Comparison of ENCODE assay signal across 8 cellular contexts in genomic region chr5:1105350-1106265, GRCh38. TPM values are rescaled to one million over a fixed set of nuclear protein-coding genes. Genes with fewer than 3 reads are reported as not detected.
DNase-seq lines count a peak whose midpoint lies in the region; ATAC-seq, FAIRE-seq and TF ChIP-seq lines count a peak whose summit lies in the region.

No MANE protein-coding gene starts in this region.

- H3K36me3 ChIP-seq in prostate gland: no peaks in the 10 kb centered on the region

- peaks cover 28% of the 10 kb centered on the region for H3K4me1 ChIP-seq in prostate gland (replicated peaks)

- H3K9me3 ChIP-seq in prostate gland: no peaks in the 10 kb centered on the region

- peaks cover 52% of the 10 kb centered on the region for H3K36me3 Mint-ChIP-seq in activated CD8-positive, alpha-beta T cell treated with anti-CD3 and anti-CD28 coated beads, Interleukin-2, amount 10 ng/mL, durations not matched to agents 7 days and 5 days (ENCODE audit: low read depth)
- no peaks in the 10 kb centered on the region for H3K36me3 Mint-ChIP-seq in immature natural killer cell

- WGBS in prostate gland: 57% methylated on average over 19 of the region's 19 CpGs

- peak overlapping the region; percentile 88 for H3K4me3 Mint-ChIP-seq in activated CD8-positive, alpha-beta T cell treated with anti-CD3 and anti-CD28 coated beads, Interleukin-2, amount 10 ng/mL, durations not matched to agents 7 days and 5 days
- H3K4me3 Mint-ChIP-seq in immature natural killer cell: peak overlapping the region in 4 of 5 donors; percentile 80 to 89 (median 83)

- FAIRE-seq in GM18507 (lab: Jason Lieb, UNC): peak; percentile 75

- peaks cover 87% of the 10 kb centered on the region for H3K4me1 Mint-ChIP-seq in activated CD8-positive, alpha-beta T cell treated with anti-CD3 and anti-CD28 coated beads, Interleukin-2, amount 10 ng/mL, durations not matched to agents 7 days and 5 days (ENCODE audit: low read depth)
- peaks cover 33 to 89% of the 10 kb centered on the region in 2 donors for H3K4me1 Mint-ChIP-seq in immature natural killer cell

- peak; percentile 66 for ATAC-seq in HG03175 (IDR thresholded peaks at IDR 0.05; ENCODE audit: unreplicated experiment)
- peak; percentile 63 for ATAC-seq in activated CD8-positive, alpha-beta T cell treated with anti-CD3 and anti-CD28 coated beads, Interleukin-2, amount 10 ng/mL, durations not matched to agents 7 days and 5 days
- ATAC-seq in GM19351 (IDR thresholded peaks at IDR 0.05; ENCODE audit: unreplicated experiment): no peak

- intact Hi-C loops in prostate gland (cut with DNase I): no loop called here

- DNase-seq in GM18507 (ENCODE audit: extremely low spot score, insufficient read length, low read depth) (peak; percentile 52), immature natural killer cell (peak; percentile 74 to 85 (median 85)), germinal center (ENCODE audit: low spot score) (no peak), prostate gland (ENCODE audit: low spot score) (no peak), NCI-H748 (lab: John Stamatoyannopoulos, UW; ENCODE audit: unreplicated experiment) (no peak)
- DNase-seq in activated CD8-positive, alpha-beta T cell treated with anti-CD3 and anti-CD28 coated beads, Interleukin-2, amount 10 ng/mL, durations not matched to agents 7 days and 5 days: peak; percentile 87

- no peaks in the 10 kb centered on the region for H3K9me3 Mint-ChIP-seq in activated CD8-positive, alpha-beta T cell treated with anti-CD3 and anti-CD28 coated beads, Interleukin-2, amount 10 ng/mL, durations not matched to agents 7 days and 5 days (ENCODE audit: insufficient read depth)
- H3K9me3 Mint-ChIP-seq in immature natural killer cell: no peaks in the 10 kb centered on the region

- POLR2A ChIA-PET in activated CD8-positive, alpha-beta T cell treated with anti-CD3 and anti-CD28 coated beads, Interleukin-2, amount 10 ng/mL, durations not matched to agents 7 days and 5 days (lab: Charles Lee): interaction anchor here (0.8 to 1.6 kb wide), 6 partner anchors 8 to 148 kb away, joined by 3 to 5 read pairs (median 4); no protein-coding TSS in a partner anchor

- H3K27ac Mint-ChIP-seq in activated CD8-positive, alpha-beta T cell treated with anti-CD3 and anti-CD28 coated beads, Interleukin-2, amount 10 ng/mL, durations not matched to agents 7 days and 5 days: peak overlapping the region; percentile 98
- H3K27ac Mint-ChIP-seq in immature natural killer cell: peak overlapping the region in 5 of 6 donors; percentile 89 to 99 (median 91)

- no peaks in the 10 kb centered on the region for H3K27me3 Mint-ChIP-seq in activated CD8-positive, alpha-beta T cell treated with anti-CD3 and anti-CD28 coated beads, Interleukin-2, amount 10 ng/mL, durations not matched to agents 7 days and 5 days (ENCODE audit: low read depth)
- H3K27me3 Mint-ChIP-seq in immature natural killer cell (ENCODE audit: low read depth in 3 of 3): peaks cover 12 to 27% (median 22%) of the 10 kb centered on the region in 3 donors

- no peak for TF ChIP-seq POLR2A in prostate gland (IDR thresholded peaks at IDR 0.05)

- TF ChIP-seq CTCF in prostate gland (IDR thresholded peaks at IDR 0.05): no peak

- H3K27ac ChIP-seq in prostate gland: no peak overlapping the region

- H3K27me3 ChIP-seq in prostate gland (replicated peaks; ENCODE audit: insufficient read depth): no peaks in the 10 kb centered on the region

- CTCF ChIA-PET in activated CD8-positive, alpha-beta T cell treated with anti-CD3 and anti-CD28 coated beads, Interleukin-2, amount 10 ng/mL, durations not matched to agents 7 days and 5 days (lab: Charles Lee): interaction anchor here (1.0 to 2.9 kb wide), 6 partner anchors 35 to 274 kb away, joined by 3 to 11 read pairs (median 4); no protein-coding TSS in a partner anchor

- H3K4me3 ChIP-seq in prostate gland: no peak overlapping the region

RNA-seq across cellular contexts. Expression of gene SLC12A7, which starts 6.3 kb away (rescaled TPM):
- 100 to 1,000 TPM; 101 to 111 TPM for total RNA-seq in activated CD8-positive, alpha-beta T cell treated with anti-CD3 and anti-CD28 coated beads, Interleukin-2, amount 10 ng/mL, durations not matched to agents 7 days and 5 days
- polyA plus RNA-seq in immature natural killer cell: 10 to 100 TPM in 1 of 3 donors, 1 to 10 TPM in 2; 9.5 to 18.2 (median 9.7) TPM
- 100 to 1,000 TPM in 1 of 2 donors, 10 to 100 TPM in 1; 27.6 to 138 TPM for total RNA-seq in prostate gland

Comparison
In these comparisons a context has a peak if more than half of its experiments do, and no peak if none do; other contexts are left out.
1. DNase-seq: peak in GM18507 (single experiment), activated CD8-positive, alpha-beta T cell treated with anti-CD3 and anti-CD28 coated beads, Interleukin-2, amount 10 ng/mL, durations not matched to agents 7 days and 5 days (single experiment) and immature natural killer cell (3 of 3); none in germinal center (single experiment), prostate gland (single experiment) and NCI-H748 (single experiment).